In the genomic region with DNA sequence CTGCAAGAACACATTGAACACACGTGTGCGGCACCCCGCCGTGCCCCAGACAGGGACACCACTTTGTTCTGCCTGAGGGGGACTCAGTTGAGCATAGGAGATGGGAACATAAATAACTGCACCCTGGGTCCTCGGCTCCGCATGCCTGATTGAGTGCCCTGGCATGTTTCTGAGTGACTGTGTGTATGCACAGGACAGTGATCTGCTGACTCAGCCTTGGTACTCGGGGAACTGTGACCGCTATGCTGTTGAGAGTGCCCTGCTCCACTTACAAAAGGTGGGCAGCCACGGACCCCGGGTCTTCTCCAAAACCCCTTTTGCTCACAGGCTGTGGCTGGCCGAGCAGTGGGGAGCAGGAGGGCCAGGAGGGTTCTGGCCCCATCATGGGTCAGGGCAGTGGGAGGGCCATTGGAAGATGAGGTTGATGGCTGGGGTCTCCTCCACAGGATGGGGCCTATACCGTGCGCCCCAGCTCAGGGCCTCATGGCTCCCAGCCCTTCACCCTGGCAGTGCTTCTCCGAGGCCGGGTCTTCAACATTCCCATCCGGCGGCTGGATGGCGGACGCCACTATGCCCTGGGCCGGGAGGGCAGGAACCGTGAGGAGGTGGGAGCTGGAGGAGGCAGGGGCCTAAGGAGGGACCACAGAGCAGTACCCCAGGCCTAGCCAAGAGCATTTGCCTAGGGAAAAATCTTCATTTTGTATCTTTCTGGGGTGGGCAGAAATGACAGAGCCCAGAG, we compare ENCODE assay signal across 13 cellular contexts. TPM values are rescaled to one million over a fixed set of nuclear protein-coding genes. Genes with fewer than 3 reads are reported as not detected.
A peak's percentile ranks its signal among the peaks of the same experiment; 100 is the strongest.
DNase-seq lines count a peak whose midpoint lies in the region; ATAC-seq and TF ChIP-seq lines count a peak whose summit lies in the region.
"Had no signal": no experiment of that assay in that cellular context is flagged by ENCODE, and none has a peak within 500 bp of the region (broad histone marks: within the 10 kb centered on the region; RNA-seq: fewer than 3 reads in every experiment).

No MANE protein-coding gene starts in this region.

- CTCF ChIA-PET in RWPE1 (lab: Yijun Ruan, JAX): interaction anchor here (1.7 kb wide), 1 partner anchor 103 kb away, joined by 7 read pairs; a partner anchor contains a TSS
- CTCF ChIA-PET in activated CD8-positive, alpha-beta T cell treated with anti-CD3 and anti-CD28 coated beads for 36 hours (lab: Charles Lee): interaction anchor here (1.2 kb wide), 1 partner anchor 8 kb away, joined by 3 read pairs; no protein-coding TSS in a partner anchor

- H3K27me3 ChIP-seq in BLaER1 treated with 17β-estradiol and CSF1 and Interleukin-3, amounts not matched to agents 10 nM and 100 nM: no peaks in the 10 kb centered on the region
- H3K27me3 ChIP-seq in gastrocnemius medialis: no peaks in the 10 kb centered on the region

- TF ChIP-seq CTCF in RWPE1 (conservative IDR thresholded peaks at IDR 0.05; ENCODE audit: low read depth) (no peak), gastrocnemius medialis (IDR thresholded peaks at IDR 0.05 in 4 of 5, conservative IDR thresholded peaks at IDR 0.05 in 1 of 5) (no peak)
- TF ChIP-seq CTCF in activated CD8-positive, alpha-beta T cell treated with anti-CD3 and anti-CD28 coated beads for 36 hours (IDR thresholded peaks at IDR 0.05): no peak

- DNase-seq in RWPE1 (ENCODE audit: low spot score) (no peak), kidney glomerular epithelial cell (lab: John Stamatoyannopoulos, UW) (peak; percentile 65), gastrocnemius medialis (peak in 1 of 2 donors; percentile 44), OCI-M1 (lab: John Stamatoyannopoulos, UW) (no peak), NCI-H2227 (lab: John Stamatoyannopoulos, UW; ENCODE audit: unreplicated experiment) (no peak), D341Med (ENCODE audit: low spot score) (no peak)
- no peak for DNase-seq in activated CD8-positive, alpha-beta T cell treated with anti-CD3 and anti-CD28 coated beads for 36 hours
- DNase-seq: aorta, GDM1, KG1, NCI-H2081 treated with DMSO at 0.1 percent for 48 hours, PC-3 had no signal

- H3K27ac Mint-ChIP-seq in activated CD8-positive, alpha-beta T cell treated with anti-CD3 and anti-CD28 coated beads for 36 hours: no peak overlapping the region

- H3K36me3 Mint-ChIP-seq in activated CD8-positive, alpha-beta T cell treated with anti-CD3 and anti-CD28 coated beads for 36 hours (ENCODE audit: low read depth): no peaks in the 10 kb centered on the region

- no peak overlapping the region for H3K4me3 Mint-ChIP-seq in activated CD8-positive, alpha-beta T cell treated with anti-CD3 and anti-CD28 coated beads for 36 hours

- POLR2A ChIA-PET in RWPE1 (lab: Yijun Ruan, JAX; ENCODE audit: low non-redundant PET): no interaction called here
- POLR2A ChIA-PET in activated CD8-positive, alpha-beta T cell treated with anti-CD3 and anti-CD28 coated beads for 36 hours (lab: Charles Lee): interaction anchor here (24.1 kb wide), 1 partner anchor 106 kb away, joined by 382 read pairs; a partner anchor contains a TSS

- in situ Hi-C loops in gastrocnemius medialis (cut with MboI; ENCODE audit: low sequenced_read_pairs in 4 of 4): no loop called here

- peak overlapping the region in 9 of 11 experiments; percentile 3 to 88 (median 49); a peak in 16 of 22 replicates for H3K9ac ChIP-seq in BLaER1 treated with 17β-estradiol and CSF1 and Interleukin-3, amounts not matched to agents 10 nM and 100 nM

- H3K4me1 Mint-ChIP-seq in activated CD8-positive, alpha-beta T cell treated with anti-CD3 and anti-CD28 coated beads for 36 hours (ENCODE audit: low read depth): peaks cover 26% of the 10 kb centered on the region

- no peaks in the 10 kb centered on the region for H3K27me3 Mint-ChIP-seq in activated CD8-positive, alpha-beta T cell treated with anti-CD3 and anti-CD28 coated beads for 36 hours

- H3K4me2 ChIP-seq in BLaER1 treated with 17β-estradiol and CSF1 and Interleukin-3, amounts not matched to agents 10 nM and 100 nM: peak overlapping the region; percentile 80 to 95 (median 90)

- H3K27ac ChIP-seq in BLaER1 treated with 17β-estradiol and CSF1 and Interleukin-3, amounts not matched to agents 10 nM and 100 nM: peak overlapping the region; percentile 42 to 98 (median 94); a peak in 21 of 22 replicates
- H3K27ac ChIP-seq in RWPE1: peak overlapping the region; percentile 96
- H3K27ac ChIP-seq in gastrocnemius medialis: peak overlapping the region; percentile 85 to 98 (median 96)

- H3K4me3 ChIP-seq in BLaER1 treated with 17β-estradiol and CSF1 and Interleukin-3, amounts not matched to agents 10 nM and 100 nM: no peak overlapping the region; a peak in 2 of 20 replicates
- H3K4me3 ChIP-seq in gastrocnemius medialis: no peak overlapping the region

- H3K36me3 ChIP-seq in BLaER1 treated with 17β-estradiol and CSF1 and Interleukin-3, amounts not matched to agents 10 nM and 100 nM: no peaks in the 10 kb centered on the region
- H3K36me3 ChIP-seq in gastrocnemius medialis: no peaks in the 10 kb centered on the region

- intact Hi-C loops in gastrocnemius medialis (cut with DNase I; ENCODE audit: low total_unique reads): loop anchor here (5.0 kb wide), 1 partner anchor 167 kb away; a partner anchor contains a TSS
- intact Hi-C loops in activated CD8-positive, alpha-beta T cell treated with anti-CD3 and anti-CD28 coated beads for 36 hours (cut with micrococcal nuclease): no loop called here

- no peak for TF ChIP-seq POLR2A in gastrocnemius medialis (IDR thresholded peaks at IDR 0.05)

- H3K9me3 Mint-ChIP-seq in activated CD8-positive, alpha-beta T cell treated with anti-CD3 and anti-CD28 coated beads for 36 hours: no peaks in the 10 kb centered on the region

- no peaks in the 10 kb centered on the region for H4K20me1 ChIP-seq in BLaER1 treated with 17β-estradiol and CSF1 and Interleukin-3, amounts not matched to agents 10 nM and 100 nM

- ATAC-seq in gastrocnemius medialis: no peak
- ATAC-seq in activated CD8-positive, alpha-beta T cell treated with anti-CD3 and anti-CD28 coated beads for 36 hours: no peak
- ATAC-seq: PC-3 had no signal

- H3K4me1 ChIP-seq in BLaER1 treated with 17β-estradiol and CSF1 and Interleukin-3, amounts not matched to agents 10 nM and 100 nM: peaks cover 80 to 91% (median 84%) of the 10 kb centered on the region in 10 experiments
- H3K4me1 ChIP-seq in gastrocnemius medialis: peaks cover 31 to 54% of the 10 kb centered on the region in 2 donors

- H3K9me3 ChIP-seq in BLaER1 treated with 17β-estradiol and CSF1 and Interleukin-3, amounts not matched to agents 10 nM and 100 nM (replicated peaks in 1 of 11): no peaks in the 10 kb centered on the region
- no peaks in the 10 kb centered on the region for H3K9me3 ChIP-seq in gastrocnemius medialis

RNA-seq across cellular contexts. Expression of a gene that starts 16.9 kb away (rescaled TPM):
- 1 to 10 TPM in 1 of 4 donors, not detected in 3; 3.5 TPM for total RNA-seq in gastrocnemius medialis
- under 1 TPM; 0.77 to 0.96 TPM for total RNA-seq in activated CD8-positive, alpha-beta T cell treated with anti-CD3 and anti-CD28 coated beads for 36 hours
- total RNA-seq: aorta, PC-3 had no signal

RNA-seq across cellular contexts. Expression of a gene that starts 25.2 kb away (rescaled TPM):
- total RNA-seq in gastrocnemius medialis: 10 to 100 TPM; 15.9 to 35.6 (median 23.1) TPM
- 10 to 100 TPM; 18.7 to 19.3 TPM for total RNA-seq in activated CD8-positive, alpha-beta T cell treated with anti-CD3 and anti-CD28 coated beads for 36 hours
